In the genomic region with DNA sequence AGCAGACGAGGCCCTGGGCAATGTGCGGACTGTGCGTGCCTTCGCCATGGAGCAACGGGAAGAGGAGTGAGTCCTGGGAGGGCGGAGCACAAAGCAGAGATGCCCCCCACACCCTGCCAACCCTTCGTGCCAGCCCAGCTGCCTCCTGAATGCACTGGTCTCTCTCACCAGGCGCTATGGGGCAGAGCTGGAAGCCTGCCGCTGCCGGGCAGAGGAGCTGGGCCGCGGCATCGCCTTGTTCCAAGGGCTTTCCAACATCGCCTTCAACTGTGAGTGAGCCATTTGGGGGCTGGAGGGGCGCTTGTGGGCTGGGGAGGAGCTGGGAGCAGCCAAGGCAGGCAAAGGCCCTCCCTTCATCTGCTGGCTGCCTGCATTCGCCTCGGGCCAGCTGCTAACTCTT, we compare ENCODE assay signal across 2 cellular contexts.
TF ChIP-seq lines count a peak whose summit lies in the region.

No MANE protein-coding gene starts in this region.

TF ChIP-seq in K562, 482 proteins besides CTCF, POLR2A, EP300 and RAD21:
- TF ChIP-seq POLR2G (IDR thresholded peaks at IDR 0.05; ENCODE audit: low read depth, low read length): 0 out of 2 replicates have a peak, but pooled peaks have one; percentile 13
- TF ChIP-seq E2F3 (CRISPR knock-in tag; IDR thresholded peaks at IDR 0.05): no peak

TF ChIP-seq in HEK293T, 16 proteins besides CTCF, POLR2A, EP300 and RAD21:
- TF ChIP-seq TARDBP (IDR thresholded peaks at IDR 0.05) (no peak), FOXK2 (IDR thresholded peaks at IDR 0.05) (no peak), SP1 (IDR thresholded peaks at IDR 0.05) (no peak), FOXM1 (IDR thresholded peaks at IDR 0.05; ENCODE audit: borderline replicate concordance) (no peak), LEF1 (IDR thresholded peaks at IDR 0.05; ENCODE audit: borderline replicate concordance) (no peak), FOXA1 (IDR thresholded peaks at IDR 0.05) (no peak)
